18 cellular contexts compared by ENCODE assay signal in genomic region chr6:38192011-38192410, GRCh38.
A peak's percentile ranks its signal among the peaks of the same experiment; 100 is the strongest.
DNase-seq lines count a peak whose midpoint lies in the region; ATAC-seq and TF ChIP-seq lines count a peak whose summit lies in the region.
"Had no signal": no experiment of that assay in that cellular context is flagged by ENCODE, and none has a peak within 500 bp of the region (broad histone marks: within the 10 kb centered on the region; RNA-seq: fewer than 3 reads in every experiment).

No MANE protein-coding gene starts in this region.

- peaks cover 13% of the 10 kb centered on the region for H3K4me1 Mint-ChIP-seq in progenitor cell of endocrine pancreas (ENCODE audit: low read depth)
- H3K4me1 Mint-ChIP-seq in activated T-helper 2 cell treated with anti-CD3 and anti-CD28 coated beads, Interferon-gamma antibody, Interleukin-2, Interleukin-4, amounts not matched to agents 10 μg/mL and 5 μg/mL and 100 μg/mL, durations not matched to agents 14 hours and 24 hours and 36 hours (ENCODE audit: low read depth), result no peaks in the 10 kb centered on the region
- H3K4me1 Mint-ChIP-seq: CD14-positive monocyte had no signal

- H3K36me3 ChIP-seq in mucosa of descending colon (ENCODE audit: low read depth), result no peaks in the 10 kb centered on the region
- H3K36me3 ChIP-seq: SJSA1 had no signal

- peak overlapping the region; percentile 66 for H3K27ac Mint-ChIP-seq in progenitor cell of endocrine pancreas
- H3K27ac Mint-ChIP-seq in activated T-helper 2 cell treated with anti-CD3 and anti-CD28 coated beads, Interferon-gamma antibody, Interleukin-2, Interleukin-4, amounts not matched to agents 10 μg/mL and 5 μg/mL and 100 μg/mL, durations not matched to agents 14 hours and 24 hours and 36 hours, result no peak overlapping the region
- H3K27ac Mint-ChIP-seq: CD14-positive monocyte had no signal

- TF ChIP-seq CTCF in progenitor cell of endocrine pancreas (IDR thresholded peaks at IDR 0.05; ENCODE audit: unreplicated experiment) (no peak), mucosa of descending colon (IDR thresholded peaks at IDR 0.05) (no peak)

- H3K4me1 ChIP-seq in mucosa of descending colon (ENCODE audit: low read depth), result no peaks in the 10 kb centered on the region
- H3K4me1 ChIP-seq: Peyer's patch, SJSA1 had no signal

- no peak overlapping the region for H3K4me3 ChIP-seq in mucosa of descending colon
- H3K4me3 ChIP-seq: K562, Peyer's patch, SJSA1 had no signal

- ATAC-seq in mucosa of descending colon, result no peak
- ATAC-seq: K562 had no signal

- DNase-seq in NCI-H748 (lab: John Stamatoyannopoulos, UW; ENCODE audit: unreplicated experiment) (peak; percentile 76), NCI-H748 treated with DMSO at 0.1 percent for 48 hours (lab: John Stamatoyannopoulos, UW) (no peak), NCI-H69 (lab: John Stamatoyannopoulos, UW) (peak; percentile 56), islet precursor cell (peak; percentile 40), progenitor cell of endocrine pancreas (ENCODE audit: low spot score, unreplicated experiment) (no peak), mucosa of descending colon (no peak), NCI-H1105 (lab: John Stamatoyannopoulos, UW) (no peak)
- DNase-seq in activated T-helper 2 cell treated with anti-CD3 and anti-CD28 coated beads, Interferon-gamma antibody, Interleukin-2, Interleukin-4, amounts not matched to agents 10 μg/mL and 5 μg/mL and 100 μg/mL, durations not matched to agents 14 hours and 24 hours and 36 hours (ENCODE audit: low spot score), result no peak
- DNase-seq: 8988T, DND-41, HCEC 1CT, NCI-H1930, NCI-H345, NCI-H526, Peyer's patch had no signal

- H3K9me3 Mint-ChIP-seq in progenitor cell of endocrine pancreas (ENCODE audit: low read depth), result no peaks in the 10 kb centered on the region
- H3K9me3 Mint-ChIP-seq in activated T-helper 2 cell treated with anti-CD3 and anti-CD28 coated beads, Interferon-gamma antibody, Interleukin-2, Interleukin-4, amounts not matched to agents 10 μg/mL and 5 μg/mL and 100 μg/mL, durations not matched to agents 14 hours and 24 hours and 36 hours, result no peaks in the 10 kb centered on the region
- H3K9me3 Mint-ChIP-seq: CD14-positive monocyte had no signal

- no peaks in the 10 kb centered on the region for H3K9me3 ChIP-seq in mucosa of descending colon
- H3K9me3 ChIP-seq: Peyer's patch, SJSA1 had no signal

- H3K27me3 Mint-ChIP-seq in progenitor cell of endocrine pancreas, result peaks cover 12% of the 10 kb centered on the region
- no peaks in the 10 kb centered on the region for H3K27me3 Mint-ChIP-seq in activated T-helper 2 cell treated with anti-CD3 and anti-CD28 coated beads, Interferon-gamma antibody, Interleukin-2, Interleukin-4, amounts not matched to agents 10 μg/mL and 5 μg/mL and 100 μg/mL, durations not matched to agents 14 hours and 24 hours and 36 hours (ENCODE audit: low read depth)

- no peak overlapping the region for H3K4me3 Mint-ChIP-seq in progenitor cell of endocrine pancreas (ENCODE audit: low read depth)
- no peak overlapping the region for H3K4me3 Mint-ChIP-seq in activated T-helper 2 cell treated with anti-CD3 and anti-CD28 coated beads, Interferon-gamma antibody, Interleukin-2, Interleukin-4, amounts not matched to agents 10 μg/mL and 5 μg/mL and 100 μg/mL, durations not matched to agents 14 hours and 24 hours and 36 hours (ENCODE audit: low read depth)
- H3K4me3 Mint-ChIP-seq: CD14-positive monocyte had no signal

- intact Hi-C loops in mucosa of descending colon (cut with DNase I, micrococcal nuclease), result no loop called here
- intact Hi-C loops in activated T-helper 2 cell treated with anti-CD3 and anti-CD28 coated beads, Interferon-gamma antibody, Interleukin-2, Interleukin-4, amounts not matched to agents 10 μg/mL and 5 μg/mL and 100 μg/mL, durations not matched to agents 14 hours and 24 hours and 36 hours (cut with micrococcal nuclease), result no loop called here

- H3K36me3 Mint-ChIP-seq in progenitor cell of endocrine pancreas (ENCODE audit: insufficient read depth), result peaks cover 1% of the 10 kb centered on the region
- no peaks in the 10 kb centered on the region for H3K36me3 Mint-ChIP-seq in activated T-helper 2 cell treated with anti-CD3 and anti-CD28 coated beads, Interferon-gamma antibody, Interleukin-2, Interleukin-4, amounts not matched to agents 10 μg/mL and 5 μg/mL and 100 μg/mL, durations not matched to agents 14 hours and 24 hours and 36 hours (ENCODE audit: low read depth)

Comparison
In these comparisons a context has a peak if more than half of its experiments do, and no peak if none do; other contexts are left out.
1. DNase-seq: peak in NCI-H748 (single experiment), NCI-H69 (single experiment) and islet precursor cell (single experiment); none in NCI-H748 treated with DMSO at 0.1 percent for 48 hours (single experiment), progenitor cell of endocrine pancreas (single experiment), mucosa of descending colon (0 of 3), NCI-H1105 (single experiment) and activated T-helper 2 cell treated with anti-CD3 and anti-CD28 coated beads, Interferon-gamma antibody, Interleukin-2, Interleukin-4, amounts not matched to agents 10 μg/mL and 5 μg/mL and 100 μg/mL, durations not matched to agents 14 hours and 24 hours and 36 hours (single experiment).